8 cellular contexts compared by ENCODE assay signal in the genomic region with DNA sequence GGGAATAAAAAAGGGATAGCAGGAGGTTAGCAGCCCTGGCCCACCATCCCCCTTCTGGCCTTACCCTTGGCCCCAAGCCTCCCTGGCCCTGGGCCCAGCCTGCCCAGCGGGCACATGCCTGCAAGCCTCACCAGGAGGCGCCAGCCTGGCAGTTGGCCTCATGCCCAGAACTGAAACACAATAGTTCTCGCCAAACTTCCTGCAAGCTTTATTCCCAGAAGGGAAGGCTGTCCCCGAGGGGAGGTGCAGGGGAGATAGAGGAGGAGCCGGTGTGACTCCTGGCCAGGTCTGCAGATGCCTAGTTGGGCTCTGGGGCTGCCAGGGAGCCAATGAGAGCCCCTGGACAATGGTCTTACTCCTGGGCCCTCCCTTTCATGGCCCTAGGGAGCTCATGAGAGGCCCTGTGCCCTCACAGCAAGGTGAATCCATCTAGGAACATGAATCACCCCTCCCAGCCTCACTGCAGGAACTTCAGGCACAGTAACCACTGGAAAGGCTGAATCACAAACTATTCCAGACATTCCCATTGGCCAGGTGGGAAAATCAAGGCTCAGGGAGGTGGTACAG. TPM values are rescaled to one million over a fixed set of nuclear protein-coding genes. Genes with fewer than 3 reads are reported as not detected.
A peak's percentile ranks its signal among the peaks of the same experiment; 100 is the strongest.
DNase-seq lines count a peak whose midpoint lies in the region; ATAC-seq, FAIRE-seq and TF ChIP-seq lines count a peak whose summit lies in the region.

No MANE protein-coding gene starts in this region.

- peak; percentile 53 for DNase-seq in GM04503 (ENCODE audit: low read depth)
- peak; percentile 92 for DNase-seq in NCI-H2196 treated with DMSO at 0.1 percent for 48 hours (lab: John Stamatoyannopoulos, UW; ENCODE audit: unreplicated experiment)
- peak; percentile 90 for DNase-seq in brain pericyte (ENCODE audit: low read depth, low spot score)
- peak; percentile 91 for DNase-seq in kidney epithelial cell (ENCODE audit: low read depth)
- DNase-seq in urothelium cell line (ENCODE audit: low spot score), result peak; percentile 88
- no peak for DNase-seq in activated CD4-positive, alpha-beta T cell treated with anti-CD3 and anti-CD28 coated beads, Interleukin-2, amount 50 U/mL, for 1 hour
- DNase-seq in NK-92 (lab: John Stamatoyannopoulos, UW; ENCODE audit: unreplicated experiment), result no peak

- TF ChIP-seq CTCF in kidney epithelial cell (IDR thresholded peaks at IDR 0.05; ENCODE audit: insufficient read depth, low read length, poor library complexity, severe bottlenecking), result peak; percentile 87

- no peaks in the 10 kb centered on the region for H3K36me3 ChIP-seq in kidney epithelial cell (ENCODE audit: control insufficient read depth, insufficient read depth, low read length)

- FAIRE-seq in urothelium cell line (lab: Jason Lieb, UNC), result peak; percentile 61

- H3K27me3 ChIP-seq in kidney epithelial cell (ENCODE audit: control insufficient read depth, insufficient read depth, low read length), result no peaks in the 10 kb centered on the region

- ATAC-seq in GM18498 (IDR thresholded peaks at IDR 0.05; ENCODE audit: unreplicated experiment), result no peak

- no peak overlapping the region for H3K4me3 ChIP-seq in kidney epithelial cell (ENCODE audit: low read depth, low read length)

RNA-seq across cellular contexts. Expression of a gene that starts 4.0 kb away (rescaled TPM):
- 0.25 TPM in 1 of 2 replicates, not detected in the other for total RNA-seq in kidney epithelial cell

RNA-seq across cellular contexts. Expression of a gene that starts 37.5 kb away (rescaled TPM):
- total RNA-seq in kidney epithelial cell, result 1.8 and 3.9 TPM in 2 replicates

Comparison
In these comparisons a context has a peak if more than half of its experiments do, and no peak if none do; other contexts are left out.
1. DNase-seq: peak in GM04503 (single experiment), NCI-H2196 treated with DMSO at 0.1 percent for 48 hours (single experiment), brain pericyte (single experiment), kidney epithelial cell (single experiment) and urothelium cell line (single experiment); none in activated CD4-positive, alpha-beta T cell treated with anti-CD3 and anti-CD28 coated beads, Interleukin-2, amount 50 U/mL, for 1 hour (single experiment) and NK-92 (single experiment).